Comparison of ENCODE assay signal across 14 cellular contexts in the genomic region with DNA sequence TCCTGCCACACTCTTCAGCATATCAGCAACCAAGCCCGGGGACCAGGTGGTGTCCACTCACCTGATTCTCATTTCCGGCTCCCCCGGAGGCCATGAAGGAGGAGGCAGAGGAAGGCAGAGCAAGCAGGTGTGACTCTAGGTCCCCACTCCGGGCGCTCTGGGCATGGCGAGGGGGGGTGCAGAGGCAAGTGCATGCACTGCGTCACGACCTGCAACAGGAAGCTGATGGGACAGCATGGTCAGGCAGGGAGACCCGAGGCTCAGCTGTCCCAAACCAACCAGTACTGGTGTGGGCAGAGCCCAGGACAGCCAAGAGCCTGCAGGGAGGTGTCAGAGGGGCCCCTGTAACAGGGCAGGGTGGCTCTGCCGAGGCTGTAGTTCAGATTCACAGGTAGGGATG. TPM values are rescaled to one million over a fixed set of nuclear protein-coding genes. Genes with fewer than 3 reads are reported as not detected.
"Had no signal": no experiment of that assay in that cellular context is flagged by ENCODE, and none has a peak within 500 bp of the region (broad histone marks: within the 10 kb centered on the region; RNA-seq: fewer than 3 reads in every experiment).

No MANE protein-coding gene starts in this region.

- DNase-seq: activated CD4-positive, alpha-beta T cell treated with anti-CD3 and anti-CD28 coated beads for 4 hours; activated CD8-positive, alpha-beta memory T cell treated with anti-CD3 and anti-CD28 coated beads, Interleukin-2, amount 50 U/mL, for 4 hours; activated CD8-positive, alpha-beta T cell treated with anti-CD3 and anti-CD28 coated beads for 36 hours; activated naive CD4-positive, alpha-beta T cell; activated T-cell treated with anti-CD3 and anti-CD28 coated beads, Interleukin-2, amount 50 U/mL, for 72 hours; adrenal gland; central memory CD4-positive, alpha-beta T cell; effector memory CD8-positive, alpha-beta T cell; hippocampal formation; tibial artery had no signal

- H3K4me2 ChIP-seq: smooth muscle cell had no signal

- H3K36me3 ChIP-seq: adrenal gland, ovary had no signal

- H3K9me3 ChIP-seq: adrenal gland, ovary, tibial artery had no signal

- H3K27ac ChIP-seq: adrenal gland, ovary had no signal

- ATAC-seq: activated CD8-positive, alpha-beta T cell treated with anti-CD3 and anti-CD28 coated beads for 36 hours; activated T-cell treated with anti-CD3 and anti-CD28 coated beads, Interleukin-2, amount 50 U/mL, for 72 hours; effector memory CD8-positive, alpha-beta T cell; stimulated activated effector memory CD8-positive, alpha-beta T cell treated with anti-CD3 and anti-CD28 coated beads, Interleukin-12 subunit alpha, Interleukin-12 subunit beta, amount 100 ng/mL, for 72 hours had no signal

- H3K27me3 ChIP-seq: adrenal gland, ovary, tibial artery had no signal

- H3K4me3 ChIP-seq: adrenal gland, ovary, smooth muscle cell, tibial artery had no signal

RNA-seq across cellular contexts. Expression of a gene that starts 48.6 kb away (rescaled TPM):
- total RNA-seq: T-helper 1 cell treated with Interleukin-12 subunit alpha and Interleukin-12 subunit beta and Interleukin-4 antibody, amounts not matched to agents 30 ng/mL and 1 ng/mL, for 36 hours had no signal
